ENCODE assay signal across 9 cellular contexts in the genomic region with DNA sequence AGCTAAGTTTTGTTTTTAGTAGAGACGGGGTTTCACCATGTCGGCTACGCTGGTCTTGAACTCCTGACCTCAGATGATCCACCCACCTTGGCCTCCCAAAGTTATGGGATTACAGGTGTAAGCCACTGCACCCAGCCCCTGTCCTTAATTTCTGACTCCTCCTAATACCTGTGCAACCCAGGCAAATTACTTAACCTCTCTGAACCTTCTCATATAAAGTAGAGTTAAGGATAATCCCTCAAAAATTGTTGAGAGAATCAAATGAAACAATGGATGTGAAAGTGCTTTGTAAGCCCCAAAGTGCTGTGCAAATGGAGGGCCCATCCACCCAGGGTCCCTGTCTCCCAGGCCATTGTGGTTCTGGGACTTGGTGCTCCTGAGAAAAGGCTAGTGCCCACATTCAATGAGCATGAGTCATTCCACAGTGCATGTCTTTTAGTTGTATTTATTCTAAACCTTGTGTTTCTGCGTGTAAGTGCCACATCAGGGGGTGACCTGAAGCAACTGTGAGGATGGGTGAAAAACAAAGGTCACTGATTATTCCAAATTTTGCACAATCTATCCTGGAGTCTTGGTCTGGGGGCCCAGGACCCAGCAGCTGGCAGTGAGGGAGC.
DNase-seq lines count a peak whose midpoint lies in the region; ATAC-seq and TF ChIP-seq lines count a peak whose summit lies in the region.
"Had no signal": no experiment of that assay in that cellular context is flagged by ENCODE, and none has a peak within 500 bp of the region (broad histone marks: within the 10 kb centered on the region; RNA-seq: fewer than 3 reads in every experiment).

No MANE protein-coding gene starts in this region.

- intact Hi-C loops in HCT116 (cut with micrococcal nuclease) (no loop called here), left colon (cut with DNase I, micrococcal nuclease) (no loop called here)

- H3K27me3 ChIP-seq in HCT116 (ENCODE audit: insufficient read depth, low read length) (no peaks in the 10 kb centered on the region), SK-N-SH (ENCODE audit: insufficient read depth) (no peaks in the 10 kb centered on the region), subcutaneous abdominal adipose tissue (ENCODE audit: control insufficient read depth in 5 of 5, insufficient read depth in 4 of 5, low read length in 5 of 5) (no peaks in the 10 kb centered on the region)

- H3K36me3 ChIP-seq in HCT116 (ENCODE audit: control insufficient read depth in 1 of 2, insufficient read depth in 2 of 2, low read length in 2 of 2) (no peaks in the 10 kb centered on the region), SK-N-SH (replicated peaks in 1 of 2; ENCODE audit: control insufficient read depth in 1 of 2, insufficient read depth in 2 of 2, low read length in 1 of 2) (no peaks in the 10 kb centered on the region), subcutaneous abdominal adipose tissue (ENCODE audit: control insufficient read depth in 5 of 5, insufficient read depth in 5 of 5, low read length in 5 of 5) (no peaks in the 10 kb centered on the region)

- H3K27me3 Mint-ChIP-seq in activated T-cell treated with anti-CD3 and anti-CD28 coated beads, Interleukin-2, amount 50 U/mL, for 72 hours (ENCODE audit: low read depth): no peaks in the 10 kb centered on the region

- no peak overlapping the region for H3K27ac ChIP-seq in HCT116 (ENCODE audit: low read depth, low read length)
- peak overlapping the region in 1 of 2 experiments; percentile 68; a peak in 2 of 4 replicates for H3K27ac ChIP-seq in SK-N-SH (ENCODE audit: low read depth in 2 of 2, low read length in 1 of 2)
- H3K27ac ChIP-seq in subcutaneous abdominal adipose tissue (ENCODE audit: low read depth, low read length): peak overlapping the region; percentile 54

- DNase-seq in HCT116 (ENCODE audit: low read depth, low spot score): no peak
- no peak for DNase-seq in SK-N-SH
- DNase-seq in glomerular visceral epithelial cell (ENCODE audit: extremely low spot score): peak; percentile 53
- no peak for DNase-seq in left colon
- no peak for DNase-seq in activated T-cell treated with anti-CD3 and anti-CD28 coated beads, Interleukin-2, amount 50 U/mL, for 72 hours
- DNase-seq: activated naive CD4-positive, alpha-beta T cell treated with Interleukin-2 at 50 U/mL for 16 hours; MM.1S had no signal

- TF ChIP-seq RAD21 in HCT116 (IDR thresholded peaks at IDR 0.05; ENCODE audit: low read depth) (no peak), SK-N-SH (IDR thresholded peaks at IDR 0.05; ENCODE audit: low read length) (no peak)

- peaks cover 65% of the 10 kb centered on the region for H3K4me1 Mint-ChIP-seq in activated T-cell treated with anti-CD3 and anti-CD28 coated beads, Interleukin-2, amount 50 U/mL, for 72 hours (ENCODE audit: low read depth)

- no peaks in the 10 kb centered on the region for H3K9me3 ChIP-seq in HCT116 (ENCODE audit: control insufficient read depth in 1 of 2, insufficient read depth in 1 of 2, low read depth in 1 of 2, low read length in 2 of 2)
- no peaks in the 10 kb centered on the region for H3K9me3 ChIP-seq in SK-N-SH
- H3K9me3 ChIP-seq in subcutaneous abdominal adipose tissue (ENCODE audit: control insufficient read depth in 5 of 5, low read length in 5 of 5): no peaks in the 10 kb centered on the region

- POLR2A ChIA-PET in HCT116 (lab: Charles Lee) (interaction anchor here (1.3 to 1.6 kb wide), 2 partner anchors 11 to 13 kb away, joined by 5 to 9 read pairs; no protein-coding TSS in a partner anchor), SK-N-SH (lab: Yijun Ruan, JAX) (no interaction called here)

- no peak for ATAC-seq in HCT116
- ATAC-seq in left colon: no peak
- ATAC-seq in activated T-cell treated with anti-CD3 and anti-CD28 coated beads, Interleukin-2, amount 50 U/mL, for 72 hours (replicated peaks in 1 of 2): no peak
- ATAC-seq in GM21447 (IDR thresholded peaks at IDR 0.05; ENCODE audit: unreplicated experiment): no peak

- 80% methylated on average over 4 of the region's 4 CpGs for WGBS in SK-N-SH (ENCODE audit: low lambda C conversion rate)

- no peak overlapping the region for H3K4me3 ChIP-seq in HCT116 (replicated peaks in 1 of 2; ENCODE audit: low read depth in 1 of 2, low read length in 2 of 2)
- no peak overlapping the region for H3K4me3 ChIP-seq in SK-N-SH (ENCODE audit: low read depth in 2 of 2, low read length in 1 of 2)
- H3K4me3 ChIP-seq in subcutaneous abdominal adipose tissue (ENCODE audit: low read depth in 1 of 5, low read length in 5 of 5): no peak overlapping the region

- no peak overlapping the region for H3K27ac Mint-ChIP-seq in activated T-cell treated with anti-CD3 and anti-CD28 coated beads, Interleukin-2, amount 50 U/mL, for 72 hours

- peak overlapping the region in 1 of 2 donors; percentile 24 for H3K4me3 Mint-ChIP-seq in activated T-cell treated with anti-CD3 and anti-CD28 coated beads, Interleukin-2, amount 50 U/mL, for 72 hours

- no peaks in the 10 kb centered on the region for H3K36me3 Mint-ChIP-seq in activated T-cell treated with anti-CD3 and anti-CD28 coated beads, Interleukin-2, amount 50 U/mL, for 72 hours (ENCODE audit: insufficient read depth in 2 of 2)

- no peak for TF ChIP-seq POLR2A in HCT116 (IDR thresholded peaks at IDR 0.05; ENCODE audit: borderline replicate concordance, extremely low read depth, insufficient read depth, insufficient read length)

- no peaks in the 10 kb centered on the region for H3K79me2 ChIP-seq in HCT116 (ENCODE audit: insufficient read depth, low read length)
- no peaks in the 10 kb centered on the region for H3K79me2 ChIP-seq in SK-N-SH (ENCODE audit: insufficient read depth)

- no peak for TF ChIP-seq EP300 in SK-N-SH (IDR thresholded peaks at IDR 0.05; ENCODE audit: borderline replicate concordance in 1 of 2, low read depth in 1 of 2, low read length in 1 of 2)

- BruUV-seq in HCT116 (replicated peaks; lab: Mats Ljungman, UMichigan): no TSS peak

- peaks cover 44% of the 10 kb centered on the region for H3F3A ChIP-seq in SK-N-SH (replicated peaks; ENCODE audit: insufficient read depth)

- CTCF ChIA-PET in HCT116 (lab: Charles Lee): no interaction called here
- CTCF ChIA-PET in SK-N-SH (lab: Yijun Ruan, JAX): interaction anchor here (1.0 to 6.4 kb wide), 4 partner anchors 10 to 192 kb away, joined by 3 to 39 read pairs (median 19); no protein-coding TSS in a partner anchor

- RAD21 ChIA-PET in HCT116 (lab: Charles Lee; ENCODE audit: low non-redundant PET in 1 of 2, low total read pairs in 2 of 2, uncharacterized antibody in 2 of 2, unreplicated experiment in 2 of 2): no interaction called here

- H3K4me1 ChIP-seq in HCT116 (ENCODE audit: control insufficient read depth in 1 of 2, insufficient read depth in 2 of 2, low read length in 2 of 2) (peaks cover 33 to 41% of the 10 kb centered on the region in 2 experiments), SK-N-SH (ENCODE audit: control insufficient read depth in 1 of 2, insufficient read depth in 2 of 2, low read depth in 1 of 2, low read length in 1 of 2) (peaks cover 35 to 52% of the 10 kb centered on the region in 2 experiments), subcutaneous abdominal adipose tissue (ENCODE audit: control insufficient read depth in 5 of 5, insufficient read depth in 5 of 5, low read length in 5 of 5) (peaks cover 0 to 33% (median 25%) of the 10 kb centered on the region in 5 donors)

- H4K20me1 ChIP-seq in HCT116 (ENCODE audit: insufficient read depth) (no peaks in the 10 kb centered on the region), SK-N-SH (ENCODE audit: insufficient read depth) (no peaks in the 10 kb centered on the region)

- no peak overlapping the region for H3K9ac ChIP-seq in HCT116 (ENCODE audit: low read length)
- H3K9ac ChIP-seq in SK-N-SH: no peak overlapping the region
- no peak overlapping the region for H3K9ac ChIP-seq in subcutaneous abdominal adipose tissue (ENCODE audit: low read length in 5 of 5)

- TF ChIP-seq CTCF in HCT116 (IDR thresholded peaks at IDR 0.05 in 2 of 3, conservative IDR thresholded peaks at IDR 0.05 in 1 of 3; ENCODE audit: borderline replicate concordance in 1 of 3, insufficient read depth in 1 of 3, low read depth in 2 of 3, low read length in 2 of 3) (no peak), SK-N-SH (IDR thresholded peaks at IDR 0.05) (no peak)

- H3K4me2 ChIP-seq in HCT116 (ENCODE audit: low read length) (peak overlapping the region; percentile 18), SK-N-SH (peak overlapping the region; percentile 36)

- H3K9me3 Mint-ChIP-seq in activated T-cell treated with anti-CD3 and anti-CD28 coated beads, Interleukin-2, amount 50 U/mL, for 72 hours: no peaks in the 10 kb centered on the region

- H2AFZ ChIP-seq in HCT116 (ENCODE audit: low read depth, low read length, poor library complexity, severe bottlenecking) (no peak overlapping the region), SK-N-SH (ENCODE audit: low read depth) (no peak overlapping the region; the same call in 1 of the 2 replicates)

- H3K9me2 ChIP-seq in HCT116 (ENCODE audit: insufficient read depth): no peaks in the 10 kb centered on the region
- H3K9me2 ChIP-seq in SK-N-SH: no peaks in the 10 kb centered on the region

TF ChIP-seq in HCT116, 20 proteins besides CTCF, POLR2A, EP300 and RAD21 (continues in another document):
- no peak for TF ChIP-seq POLR2AphosphoS5 (IDR thresholded peaks at IDR 0.05; ENCODE audit: low read depth, low read length)
- no peak for TF ChIP-seq ZFX (IDR thresholded peaks at IDR 0.05)
- TF ChIP-seq SRF (IDR thresholded peaks at IDR 0.05; ENCODE audit: low read depth): no peak

TF ChIP-seq in SK-N-SH, 30 proteins besides CTCF, POLR2A, EP300 and RAD21 (continues in another document):
- TF ChIP-seq, protein P1, sequence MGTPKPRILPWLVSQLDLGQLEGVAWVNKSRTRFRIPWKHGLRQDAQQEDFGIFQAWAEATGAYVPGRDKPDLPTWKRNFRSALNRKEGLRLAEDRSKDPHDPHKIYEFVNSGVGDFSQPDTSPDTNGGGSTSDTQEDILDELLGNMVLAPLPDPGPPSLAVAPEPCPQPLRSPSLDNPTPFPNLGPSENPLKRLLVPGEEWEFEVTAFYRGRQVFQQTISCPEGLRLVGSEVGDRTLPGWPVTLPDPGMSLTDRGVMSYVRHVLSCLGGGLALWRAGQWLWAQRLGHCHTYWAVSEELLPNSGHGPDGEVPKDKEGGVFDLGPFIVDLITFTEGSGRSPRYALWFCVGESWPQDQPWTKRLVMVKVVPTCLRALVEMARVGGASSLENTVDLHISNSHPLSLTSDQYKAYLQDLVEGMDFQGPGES (IDR thresholded peaks at IDR 0.05; ENCODE audit: low read depth, low read length): no peak
- no peak for TF ChIP-seq SMC3 (IDR thresholded peaks at IDR 0.05; ENCODE audit: low read depth, low read length)
- TF ChIP-seq, protein P2, sequence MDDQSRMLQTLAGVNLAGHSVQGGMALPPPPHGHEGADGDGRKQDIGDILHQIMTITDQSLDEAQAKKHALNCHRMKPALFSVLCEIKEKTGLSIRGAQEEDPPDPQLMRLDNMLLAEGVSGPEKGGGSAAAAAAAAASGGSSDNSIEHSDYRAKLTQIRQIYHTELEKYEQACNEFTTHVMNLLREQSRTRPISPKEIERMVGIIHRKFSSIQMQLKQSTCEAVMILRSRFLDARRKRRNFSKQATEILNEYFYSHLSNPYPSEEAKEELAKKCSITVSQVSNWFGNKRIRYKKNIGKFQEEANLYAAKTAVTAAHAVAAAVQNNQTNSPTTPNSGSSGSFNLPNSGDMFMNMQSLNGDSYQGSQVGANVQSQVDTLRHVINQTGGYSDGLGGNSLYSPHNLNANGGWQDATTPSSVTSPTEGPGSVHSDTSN (IDR thresholded peaks at IDR 0.05): no peak
- TF ChIP-seq SIN3A (IDR thresholded peaks at IDR 0.05; ENCODE audit: borderline replicate concordance, low read depth, low read length): no peak
